Comparison of ENCODE assay signal across 11 cellular contexts in genomic region chr10:18582803-18583202, GRCh38.
DNase-seq lines count a peak whose midpoint lies in the region; ATAC-seq and TF ChIP-seq lines count a peak whose summit lies in the region.
"Had no signal": no experiment of that assay in that cellular context is flagged by ENCODE, and none has a peak within 500 bp of the region (broad histone marks: within the 10 kb centered on the region; RNA-seq: fewer than 3 reads in every experiment).

No MANE protein-coding gene starts in this region.

- H3K27ac ChIP-seq in brain microvascular endothelial cell = no peak overlapping the region

- intact Hi-C loops in Right ventricle myocardium superior (cut with DNase I) = no loop called here

- no peaks in the 10 kb centered on the region for H3K36me3 ChIP-seq in brain microvascular endothelial cell (replicated peaks)

- in situ Hi-C loops in brain microvascular endothelial cell (cut with HindIII; ENCODE audit: low pct_ligation_motif_present, low sequenced_read_pairs) = no loop called here

- TF ChIP-seq CTCF in NB4 (IDR thresholded peaks at IDR 0.05; ENCODE audit: low read depth, low read length) (no peak), brain microvascular endothelial cell (IDR thresholded peaks at IDR 0.05; ENCODE audit: low read depth, low read length, missing control alignments) (no peak)

- peak; percentile 69 for DNase-seq in ELR (ENCODE audit: low read depth)
- peak; percentile 64 for DNase-seq in NB4 (ENCODE audit: low read depth)
- DNase-seq in brain microvascular endothelial cell = peak; percentile 31
- no peak for DNase-seq in HEK293T (ENCODE audit: extremely low spot score)
- no peak for DNase-seq in Right ventricle myocardium superior
- DNase-seq in stimulated activated CD4-positive, alpha-beta T cell treated with anti-CD3 and anti-CD28 coated beads, Interleukin-4, amount 100 ng/mL, for 24 hours = no peak
- DNase-seq: activated T-cell treated with anti-CD3 and anti-CD28 coated beads for 4 hours, COR-L47 had no signal

- H3K4me3 ChIP-seq in NB4 (ENCODE audit: low read depth, low read length) (no peak overlapping the region), brain microvascular endothelial cell (ENCODE audit: low read depth, low read length) (no peak overlapping the region)
- H3K4me3 ChIP-seq: HAP-1 had no signal

- CTCF ChIA-PET in HEK293T (lab: Yijun Ruan, JAX) = no interaction called here

- TF ChIP-seq POLR2A in NB4 (IDR thresholded peaks at IDR 0.05; ENCODE audit: extremely low read depth, insufficient read length) = no peak

- H3K27me3 ChIP-seq in brain microvascular endothelial cell (replicated peaks) = no peaks in the 10 kb centered on the region

- POLR2A ChIA-PET in HEK293T (lab: Yijun Ruan, JAX) = no interaction called here

- ATAC-seq in GM21528 (IDR thresholded peaks at IDR 0.05; ENCODE audit: low FRiP score, unreplicated experiment) (peak; percentile 75), HG02840 (IDR thresholded peaks at IDR 0.05; ENCODE audit: low FRiP score, unreplicated experiment) (no peak), Right ventricle myocardium superior (ENCODE audit: poor library complexity) (no peak)

TF ChIP-seq in HEK293T, 16 proteins besides CTCF, POLR2A, EP300 and RAD21:
- TF ChIP-seq BHLHE40 (IDR thresholded peaks at IDR 0.05; ENCODE audit: borderline replicate concordance) = no peak
- TF ChIP-seq FOXA1 (IDR thresholded peaks at IDR 0.05) = no peak
- TF ChIP-seq CTBP1 (IDR thresholded peaks at IDR 0.05; ENCODE audit: borderline replicate concordance) = no peak
- TF ChIP-seq TARDBP (IDR thresholded peaks at IDR 0.05) = no peak
- no peak for TF ChIP-seq L3MBTL2 (conservative IDR thresholded peaks at IDR 0.05)
- no peak for TF ChIP-seq ZNF384 (IDR thresholded peaks at IDR 0.05)
- no peak for TF ChIP-seq ELF4 (IDR thresholded peaks at IDR 0.05)
- no peak for TF ChIP-seq SUZ12 (IDR thresholded peaks at IDR 0.05)
- TF ChIP-seq PKNOX1 (IDR thresholded peaks at IDR 0.05) = no peak
- no peak for TF ChIP-seq LEF1 (IDR thresholded peaks at IDR 0.05; ENCODE audit: borderline replicate concordance)
- no peak for TF ChIP-seq FOXK2 (IDR thresholded peaks at IDR 0.05)
- TF ChIP-seq FOXM1 (IDR thresholded peaks at IDR 0.05; ENCODE audit: borderline replicate concordance) = no peak
- no peak for TF ChIP-seq NFRKB (IDR thresholded peaks at IDR 0.05)
- TF ChIP-seq SP1 (IDR thresholded peaks at IDR 0.05) = no peak

Comparison
In these comparisons a context has a peak if more than half of its experiments do, and no peak if none do; other contexts are left out.
1. DNase-seq: peak in ELR (single experiment), NB4 (single experiment) and brain microvascular endothelial cell (single experiment); none in HEK293T (single experiment), Right ventricle myocardium superior (single experiment) and stimulated activated CD4-positive, alpha-beta T cell treated with anti-CD3 and anti-CD28 coated beads, Interleukin-4, amount 100 ng/mL, for 24 hours (single experiment).